ENCODE assay signal across 8 cellular contexts in genomic region chr1:206739411-206740076, GRCh38. TPM values are rescaled to one million over a fixed set of nuclear protein-coding genes. Genes with fewer than 3 reads are reported as not detected.
DNase-seq lines count a peak whose midpoint lies in the region; ATAC-seq, FAIRE-seq and TF ChIP-seq lines count a peak whose summit lies in the region.

No MANE protein-coding gene starts in this region.

- peaks cover 34% of the 10 kb centered on the region for H3K36me3 Mint-ChIP-seq in activated T-helper 17 cell treated with anti-CD3 and anti-CD28 coated beads, Interleukin-2, amount 50 U/mL, for 72 hours (ENCODE audit: low read depth)
- H3K36me3 Mint-ChIP-seq in MCF 10A (ENCODE audit: insufficient read depth, unreplicated experiment): peaks cover 49% of the 10 kb centered on the region

- no peaks in the 10 kb centered on the region for H3K27me3 ChIP-seq in upper lobe of right lung

- intact Hi-C loops in upper lobe of right lung (cut with DNase I) (no loop called here), MCF 10A (cut with micrococcal nuclease) (loop anchor here (1.0 kb wide), 2 partner anchors 126 to 173 kb away; partner anchors contain the start of gene IL20)

- no peaks in the 10 kb centered on the region for H3K9me3 ChIP-seq in upper lobe of right lung

- no TSS peak for BruUV-seq in MCF 10A (replicated peaks; lab: Mats Ljungman, UMichigan)

- H3K27me3 Mint-ChIP-seq in activated T-helper 17 cell treated with anti-CD3 and anti-CD28 coated beads, Interleukin-2, amount 50 U/mL, for 72 hours: no peaks in the 10 kb centered on the region
- H3K27me3 Mint-ChIP-seq in MCF 10A (ENCODE audit: insufficient read depth, unreplicated experiment): no peaks in the 10 kb centered on the region

- TF ChIP-seq CTCF in upper lobe of right lung (IDR thresholded peaks at IDR 0.05) (no peak), MCF 10A (IDR thresholded peaks at IDR 0.05; ENCODE audit: unreplicated experiment) (no peak)

- DNase-seq in GM18507 (ENCODE audit: extremely low spot score, insufficient read length, low read depth) (peak; percentile 71), upper lobe of right lung (no peak), NCI-H2081 (lab: John Stamatoyannopoulos, UW) (no peak), MCF 10A (ENCODE audit: unreplicated experiment) (no peak), erythroblast (lab: John Stamatoyannopoulos, UW) (no peak)

- peak overlapping the region; percentile 56 for H3K4me3 Mint-ChIP-seq in activated T-helper 17 cell treated with anti-CD3 and anti-CD28 coated beads, Interleukin-2, amount 50 U/mL, for 72 hours
- no peak overlapping the region for H3K4me3 Mint-ChIP-seq in MCF 10A (ENCODE audit: unreplicated experiment)

- CTCF ChIA-PET in MCF 10A (lab: Yijun Ruan, JAX): interaction anchor here (0.6 to 7.1 kb wide), 24 partner anchors 9 to 339 kb away, joined by 3 to 93 read pairs (median 4); partner anchors contain the start of genes DYRK3 and IL10

- no peaks in the 10 kb centered on the region for H3K36me3 ChIP-seq in upper lobe of right lung

- peak overlapping the region; percentile 75 for H3K27ac Mint-ChIP-seq in activated T-helper 17 cell treated with anti-CD3 and anti-CD28 coated beads, Interleukin-2, amount 50 U/mL, for 72 hours
- no peak overlapping the region for H3K27ac Mint-ChIP-seq in MCF 10A (ENCODE audit: low read depth, unreplicated experiment)

- POLR2A ChIA-PET in MCF 10A (lab: Yijun Ruan, JAX): interaction anchor here (0.5 to 1.2 kb wide), 4 partner anchors 9 to 136 kb away, joined by 3 read pairs; no protein-coding TSS in a partner anchor

- peak; percentile 96 for FAIRE-seq in GM18507 (lab: Jason Lieb, UNC)

- no peak overlapping the region for H3K4me3 ChIP-seq in upper lobe of right lung

- ATAC-seq in GM21447 (IDR thresholded peaks at IDR 0.05; ENCODE audit: unreplicated experiment) (peak; percentile 77), HG03565 (IDR thresholded peaks at IDR 0.05; ENCODE audit: unreplicated experiment) (peak; percentile 74), upper lobe of right lung (peak; percentile 59)
- ATAC-seq in activated T-helper 17 cell treated with anti-CD3 and anti-CD28 coated beads, Interleukin-2, amount 50 U/mL, for 72 hours (replicated peaks): peak; percentile 72

- H3K4me1 Mint-ChIP-seq in activated T-helper 17 cell treated with anti-CD3 and anti-CD28 coated beads, Interleukin-2, amount 50 U/mL, for 72 hours: peaks cover 71% of the 10 kb centered on the region
- H3K4me1 Mint-ChIP-seq in MCF 10A (ENCODE audit: insufficient read depth, unreplicated experiment): peaks cover 9% of the 10 kb centered on the region

- peaks cover 13% of the 10 kb centered on the region for H3K4me1 ChIP-seq in upper lobe of right lung

- H3K9me3 Mint-ChIP-seq in activated T-helper 17 cell treated with anti-CD3 and anti-CD28 coated beads, Interleukin-2, amount 50 U/mL, for 72 hours: no peaks in the 10 kb centered on the region
- no peaks in the 10 kb centered on the region for H3K9me3 Mint-ChIP-seq in MCF 10A (ENCODE audit: unreplicated experiment)

- H3K27ac ChIP-seq in upper lobe of right lung: no peak overlapping the region

- no peak for TF ChIP-seq POLR2A in erythroblast (IDR thresholded peaks at IDR 0.05; ENCODE audit: low read length)

RNA-seq across cellular contexts. Expression of gene IL19, which starts 31.0 kb away (rescaled TPM):
- total RNA-seq in activated T-helper 17 cell treated with anti-CD3 and anti-CD28 coated beads, Interleukin-2, amount 50 U/mL, for 72 hours: not detected
- not detected for total RNA-seq in upper lobe of right lung
- not detected in 2 replicates for total RNA-seq in MCF 10A (2022)

RNA-seq across cellular contexts. Expression of gene IL10, which starts 32.8 kb away (rescaled TPM):
- 1 to 10 TPM; 1.8 to 3.2 TPM for total RNA-seq in activated T-helper 17 cell treated with anti-CD3 and anti-CD28 coated beads, Interleukin-2, amount 50 U/mL, for 72 hours
- total RNA-seq in upper lobe of right lung: 0.67 TPM
- not detected in 2 replicates for total RNA-seq in MCF 10A (2022)

RNA-seq across cellular contexts. Expression of gene MAPKAPK2, which starts 54.8 kb away (rescaled TPM):
- 10 to 100 TPM; 64.6 to 85.3 TPM for total RNA-seq in activated T-helper 17 cell treated with anti-CD3 and anti-CD28 coated beads, Interleukin-2, amount 50 U/mL, for 72 hours
- total RNA-seq in upper lobe of right lung: 92.3 TPM
- total RNA-seq in MCF 10A (2022): 142 and 178 TPM in 2 replicates
